Comparison of ENCODE assay signal across 15 cellular contexts in the genomic region with DNA sequence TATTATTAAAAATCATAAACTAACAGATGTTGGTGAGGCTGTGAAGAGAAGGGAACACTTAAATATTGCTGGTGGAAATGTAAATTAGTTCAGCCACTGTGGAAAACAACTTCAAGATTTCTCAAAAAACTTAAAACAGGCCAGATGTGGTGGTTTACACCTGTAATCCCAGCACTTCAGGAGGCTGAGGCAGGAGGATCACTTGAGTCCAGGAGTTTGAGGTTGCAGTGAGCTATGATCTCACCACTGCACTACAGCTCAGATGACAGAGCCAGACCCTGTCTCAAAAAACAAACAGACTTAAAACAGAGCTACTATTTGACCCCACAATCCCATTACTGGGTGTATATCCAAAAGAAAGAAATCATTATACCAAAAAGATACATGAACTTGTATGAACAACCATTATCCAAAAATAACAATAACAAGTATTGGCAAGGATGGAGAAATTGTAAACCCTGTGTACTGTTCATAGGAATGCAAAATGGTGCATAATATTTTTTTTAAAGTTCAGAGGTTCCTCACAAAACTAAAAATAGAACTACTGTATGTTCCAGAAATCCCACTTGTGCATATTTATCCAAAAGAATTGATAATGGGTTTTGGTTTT. TPM values are rescaled to one million over a fixed set of nuclear protein-coding genes. Genes with fewer than 3 reads are reported as not detected.
DNase-seq lines count a peak whose midpoint lies in the region; ATAC-seq, FAIRE-seq and TF ChIP-seq lines count a peak whose summit lies in the region.
"Had no signal": no experiment of that assay in that cellular context is flagged by ENCODE, and none has a peak within 500 bp of the region (broad histone marks: within the 10 kb centered on the region; RNA-seq: fewer than 3 reads in every experiment).

No MANE protein-coding gene starts in this region.

- H3K4me1 Mint-ChIP-seq in CD4-positive, CD25-positive, alpha-beta regulatory T cell = peaks cover 50 to 75% (median 55%) of the 10 kb centered on the region in 4 donors
- H3K4me1 Mint-ChIP-seq in chondrocyte (ENCODE audit: low read depth) (peaks cover 50% of the 10 kb centered on the region), osteocyte (ENCODE audit: unreplicated experiment) (peaks cover 48% of the 10 kb centered on the region), progenitor cell of endocrine pancreas (ENCODE audit: low read depth) (peaks cover 8% of the 10 kb centered on the region), WTC11 (peaks cover 9% of the 10 kb centered on the region)

- peaks cover 11% of the 10 kb centered on the region for H3K4me1 ChIP-seq in CD4-positive, CD25-positive, alpha-beta regulatory T cell (ENCODE audit: control insufficient read depth, insufficient read depth, low read length, poor library complexity, severe bottlenecking)

- peak; percentile 4 for FAIRE-seq in GM19239 (lab: Jason Lieb, UNC)
- FAIRE-seq: A549 had no signal

- no peak overlapping the region for H3K27ac ChIP-seq in CD4-positive, CD25-positive, alpha-beta regulatory T cell (ENCODE audit: insufficient read depth, low read length, poor library complexity, severe bottlenecking)
- H3K27ac ChIP-seq: A549 had no signal

- H3K9me3 Mint-ChIP-seq in CD4-positive, CD25-positive, alpha-beta regulatory T cell = peaks cover 0 to 20% (median 7%) of the 10 kb centered on the region in 7 donors
- H3K9me3 Mint-ChIP-seq in chondrocyte (ENCODE audit: low read depth) = peaks cover 25% of the 10 kb centered on the region
- peaks cover 32% of the 10 kb centered on the region for H3K9me3 Mint-ChIP-seq in osteocyte (ENCODE audit: unreplicated experiment)
- peaks cover 36% of the 10 kb centered on the region for H3K9me3 Mint-ChIP-seq in progenitor cell of endocrine pancreas (ENCODE audit: low read depth)
- peaks cover 28% of the 10 kb centered on the region for H3K9me3 Mint-ChIP-seq in WTC11

- peak overlapping the region; percentile 7 for H3K4me3 ChIP-seq in CD4-positive, CD25-positive, alpha-beta regulatory T cell (ENCODE audit: low read depth, low read length)
- H3K4me3 ChIP-seq: A549, HAP-1 had no signal

- CTCF ChIA-PET in WTC11 (lab: Charles Lee) = no interaction called here

- no peak for ATAC-seq in CD4-positive, CD25-positive, alpha-beta regulatory T cell (ENCODE audit: low read depth in 2 of 2)
- ATAC-seq in WTC11 = no peak
- ATAC-seq: A549, Panc1, Right ventricle myocardium inferior had no signal

- POLR2A ChIA-PET in WTC11 (lab: Charles Lee) = interaction anchor here (0.6 kb wide), 1 partner anchor 13 kb away, joined by 5 read pairs; no protein-coding TSS in a partner anchor

- H3K27me3 Mint-ChIP-seq in CD4-positive, CD25-positive, alpha-beta regulatory T cell = no peaks in the 10 kb centered on the region
- no peaks in the 10 kb centered on the region for H3K27me3 Mint-ChIP-seq in chondrocyte (ENCODE audit: low read depth)
- H3K27me3 Mint-ChIP-seq in osteocyte (ENCODE audit: unreplicated experiment) = no peaks in the 10 kb centered on the region
- no peaks in the 10 kb centered on the region for H3K27me3 Mint-ChIP-seq in progenitor cell of endocrine pancreas
- H3K27me3 Mint-ChIP-seq in WTC11 (ENCODE audit: low read depth) = no peaks in the 10 kb centered on the region

- H3K36me3 ChIP-seq in CD4-positive, CD25-positive, alpha-beta regulatory T cell (ENCODE audit: control insufficient read depth, insufficient read depth, low read length) = peaks cover 4% of the 10 kb centered on the region

- no peak for DNase-seq in CD4-positive, CD25-positive, alpha-beta regulatory T cell
- DNase-seq in GM19239 (ENCODE audit: insufficient read length, low spot score) (no peak), chondrocyte (ENCODE audit: low spot score) (no peak), osteocyte (ENCODE audit: extremely low spot score, unreplicated experiment) (no peak), progenitor cell of endocrine pancreas (ENCODE audit: low spot score, unreplicated experiment) (no peak), iPS-NIHi11 (ENCODE audit: low spot score) (no peak), WTC11 (ENCODE audit: low spot score) (no peak)
- DNase-seq: Karpas-422, NCI-H187 treated with DMSO at 0.1 percent for 48 hours, NCI-H446, NCI-H774 had no signal

- H3K27me3 ChIP-seq in CD4-positive, CD25-positive, alpha-beta regulatory T cell (ENCODE audit: control insufficient read depth, insufficient read depth, low read length) = no peaks in the 10 kb centered on the region

- peak overlapping the region in 1 of 3 donors; percentile 27 for H3K27ac Mint-ChIP-seq in CD4-positive, CD25-positive, alpha-beta regulatory T cell
- H3K27ac Mint-ChIP-seq in chondrocyte (ENCODE audit: unreplicated experiment) (peak overlapping the region; percentile 79), osteocyte (ENCODE audit: unreplicated experiment) (peak overlapping the region; percentile 58), progenitor cell of endocrine pancreas (no peak overlapping the region), WTC11 (no peak overlapping the region)

- H3K9me3 ChIP-seq in CD4-positive, CD25-positive, alpha-beta regulatory T cell (ENCODE audit: control insufficient read depth in 2 of 2, low read length in 2 of 2) = peaks cover 14% of the 10 kb centered on the region in 2 experiments
- H3K9me3 ChIP-seq: A549 had no signal

- peaks cover 45% of the 10 kb centered on the region for H3K36me3 Mint-ChIP-seq in CD4-positive, CD25-positive, alpha-beta regulatory T cell
- H3K36me3 Mint-ChIP-seq in chondrocyte (ENCODE audit: low read depth) (peaks cover 11% of the 10 kb centered on the region), osteocyte (ENCODE audit: unreplicated experiment) (peaks cover 27% of the 10 kb centered on the region), progenitor cell of endocrine pancreas (ENCODE audit: insufficient read depth) (peaks cover 42% of the 10 kb centered on the region), WTC11 (peaks cover 19% of the 10 kb centered on the region)

- H3K4me3 Mint-ChIP-seq in CD4-positive, CD25-positive, alpha-beta regulatory T cell = peak overlapping the region in 2 of 4 donors; percentile 64 to 70
- no peak overlapping the region for H3K4me3 Mint-ChIP-seq in chondrocyte (ENCODE audit: unreplicated experiment)
- no peak overlapping the region for H3K4me3 Mint-ChIP-seq in osteocyte (ENCODE audit: unreplicated experiment)
- H3K4me3 Mint-ChIP-seq in progenitor cell of endocrine pancreas (ENCODE audit: low read depth) = no peak overlapping the region
- H3K4me3 Mint-ChIP-seq in WTC11 = no peak overlapping the region

- no peak for TF ChIP-seq CTCF in chondrocyte (IDR thresholded peaks at IDR 0.05)
- no peak for TF ChIP-seq CTCF in osteocyte (IDR thresholded peaks at IDR 0.05)
- no peak for TF ChIP-seq CTCF in progenitor cell of endocrine pancreas (IDR thresholded peaks at IDR 0.05; ENCODE audit: unreplicated experiment)
- TF ChIP-seq CTCF in WTC11 (IDR thresholded peaks at IDR 0.05) = no peak

TF ChIP-seq in WTC11, 78 proteins besides CTCF, POLR2A, EP300 and RAD21:
- TF ChIP-seq ZNF396 (CRISPR knock-in tag; IDR thresholded peaks at IDR 0.05; ENCODE audit: borderline replicate concordance) = no peak
- TF ChIP-seq NFE2L1 (CRISPR knock-in tag; IDR thresholded peaks at IDR 0.05) = no peak
- no peak for TF ChIP-seq SOX15 (CRISPR knock-in tag; IDR thresholded peaks at IDR 0.05)
- no peak for TF ChIP-seq ELF4 (CRISPR knock-in tag; IDR thresholded peaks at IDR 0.05; ENCODE audit: low read depth)
- TF ChIP-seq, protein P1, sequence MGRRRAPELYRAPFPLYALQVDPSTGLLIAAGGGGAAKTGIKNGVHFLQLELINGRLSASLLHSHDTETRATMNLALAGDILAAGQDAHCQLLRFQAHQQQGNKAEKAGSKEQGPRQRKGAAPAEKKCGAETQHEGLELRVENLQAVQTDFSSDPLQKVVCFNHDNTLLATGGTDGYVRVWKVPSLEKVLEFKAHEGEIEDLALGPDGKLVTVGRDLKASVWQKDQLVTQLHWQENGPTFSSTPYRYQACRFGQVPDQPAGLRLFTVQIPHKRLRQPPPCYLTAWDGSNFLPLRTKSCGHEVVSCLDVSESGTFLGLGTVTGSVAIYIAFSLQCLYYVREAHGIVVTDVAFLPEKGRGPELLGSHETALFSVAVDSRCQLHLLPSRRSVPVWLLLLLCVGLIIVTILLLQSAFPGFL (CRISPR knock-in tag; IDR thresholded peaks at IDR 0.05; ENCODE audit: borderline replicate concordance) = no peak
- no peak for TF ChIP-seq ESRRA (CRISPR knock-in tag; IDR thresholded peaks at IDR 0.05; ENCODE audit: borderline replicate concordance)
- no peak for TF ChIP-seq CREB1 (CRISPR knock-in tag; IDR thresholded peaks at IDR 0.05)
- no peak for TF ChIP-seq ZNF138 (CRISPR knock-in tag; conservative IDR thresholded peaks at IDR 0.05)

RNA-seq across cellular contexts. Expression of a gene that starts 25.5 kb away (rescaled TPM):
- total RNA-seq in CD4-positive, CD25-positive, alpha-beta regulatory T cell = 50.6 TPM
- 10 to 100 TPM; 58.0 to 75.0 (median 65.4) TPM for polyA plus RNA-seq in CD4-positive, CD25-positive, alpha-beta regulatory T cell
- 45.9 to 50.6 TPM (median 49.9 TPM) in 3 replicates for total RNA-seq in chondrocyte
- 46.2 and 46.3 TPM in 2 replicates for total RNA-seq in osteocyte
- total RNA-seq in progenitor cell of endocrine pancreas = 48.6 and 53.7 TPM in 2 replicates
- total RNA-seq in WTC11 (2021) = 19.4 to 20.0 TPM (median 19.7 TPM) in 3 replicates

Comparison
In these comparisons a context has a peak if more than half of its experiments do, and no peak if none do; other contexts are left out.
1. H3K27ac Mint-ChIP-seq: peak in chondrocyte (single experiment) and osteocyte (single experiment); none in progenitor cell of endocrine pancreas (single experiment) and WTC11 (single experiment).